ENCODE assay signal across 23 cellular contexts in genomic region chr4:175412744-175413143, GRCh38.
A peak's percentile ranks its signal among the peaks of the same experiment; 100 is the strongest.
DNase-seq lines count a peak whose midpoint lies in the region; ATAC-seq, FAIRE-seq and TF ChIP-seq lines count a peak whose summit lies in the region.
"Had no signal": no experiment of that assay in that cellular context is flagged by ENCODE, and none has a peak within 500 bp of the region (broad histone marks: within the 10 kb centered on the region; RNA-seq: fewer than 3 reads in every experiment).

No MANE protein-coding gene starts in this region.

- H3K9me3 ChIP-seq in adipocyte (ENCODE audit: control insufficient read depth, low read length) (peaks cover 32% of the 10 kb centered on the region), Caco-2 (no peaks in the 10 kb centered on the region)
- H3K9me3 ChIP-seq: SJCRH30, thyroid gland had no signal

- ATAC-seq in GM18907 (IDR thresholded peaks at IDR 0.05; ENCODE audit: unreplicated experiment), result no peak
- no peak for ATAC-seq in HG02981 (IDR thresholded peaks at IDR 0.05; ENCODE audit: unreplicated experiment)
- ATAC-seq: A549; activated T-cell treated with anti-CD3 and anti-CD28 coated beads, Interleukin-2, amount 50 U/mL, for 72 hours; natural killer cell had no signal

- no TSS peak for BruUV-seq in Caco-2 (replicated peaks; lab: Mats Ljungman, UMichigan)

- H3K79me2 ChIP-seq in ACC112 (ENCODE audit: control insufficient read depth, insufficient read depth, low read length, unreplicated experiment), result no peaks in the 10 kb centered on the region

- CTCF ChIA-PET in Caco-2 (lab: Charles Lee), result no interaction called here

- intact Hi-C loops in Caco-2 (cut with micrococcal nuclease; ENCODE audit: unreplicated experiment), result no loop called here

- H3K27me3 ChIP-seq in ACC112 (ENCODE audit: insufficient read depth, low read length), result no peaks in the 10 kb centered on the region
- H3K27me3 ChIP-seq in adipocyte (replicated peaks; ENCODE audit: control insufficient read depth, insufficient read depth, low read length), result no peaks in the 10 kb centered on the region
- no peaks in the 10 kb centered on the region for H3K27me3 ChIP-seq in Caco-2 (replicated peaks; ENCODE audit: control insufficient read depth, insufficient read depth, low read length)
- H3K27me3 ChIP-seq: dorsolateral prefrontal cortex, SJCRH30, thyroid gland had no signal

- H3K4me1 Mint-ChIP-seq in Caco-2 (ENCODE audit: low read depth, unreplicated experiment), result no peaks in the 10 kb centered on the region
- H3K4me1 Mint-ChIP-seq: IgD-negative memory B cell, natural killer cell had no signal

- H3K4me3 ChIP-seq in ACC112 (ENCODE audit: low read depth, low read length), result no peak overlapping the region
- H3K4me3 ChIP-seq in adipocyte (ENCODE audit: low read length), result no peak overlapping the region
- no peak overlapping the region for H3K4me3 ChIP-seq in fibroblast of the aortic adventitia (ENCODE audit: low read depth, low read length)
- H3K4me3 ChIP-seq in Caco-2 (ENCODE audit: low read depth, low read length), result no peak overlapping the region
- H3K4me3 ChIP-seq: A549, dorsolateral prefrontal cortex, lung, SJCRH30, thyroid gland had no signal

- H3K36me3 ChIP-seq in ACC112 (ENCODE audit: insufficient read depth, low read length) (no peaks in the 10 kb centered on the region), adipocyte (ENCODE audit: control insufficient read depth, insufficient read depth, low read length, severe bottlenecking) (no peaks in the 10 kb centered on the region), Caco-2 (ENCODE audit: control insufficient read depth, insufficient read depth, low read length) (no peaks in the 10 kb centered on the region)
- H3K36me3 ChIP-seq: SJCRH30, thyroid gland had no signal

- no peak for TF ChIP-seq CTCF in fibroblast of the aortic adventitia (IDR thresholded peaks at IDR 0.05; ENCODE audit: insufficient read depth, low read length)
- no peak for TF ChIP-seq CTCF in Caco-2 (IDR thresholded peaks at IDR 0.05; ENCODE audit: insufficient read depth in 1 of 2, low read depth in 1 of 2, low read length in 1 of 2, severe bottlenecking in 1 of 2, unreplicated experiment in 1 of 2)

- peak overlapping the region; percentile 77 for H3K27ac ChIP-seq in ACC112 (ENCODE audit: low read depth, low read length)
- H3K27ac ChIP-seq: SJCRH30, thyroid gland had no signal

- no peaks in the 10 kb centered on the region for H3K27me3 Mint-ChIP-seq in Caco-2 (ENCODE audit: insufficient read depth, unreplicated experiment)
- H3K27me3 Mint-ChIP-seq: activated CD4-positive, alpha-beta memory T cell treated with anti-CD3 and anti-CD28 coated beads for 36 hours; IgD-negative memory B cell had no signal

- H3K9ac ChIP-seq in adipocyte (ENCODE audit: low read length), result no peak overlapping the region

- TF ChIP-seq POLR2A in H54 (IDR thresholded peaks at IDR 0.05; ENCODE audit: low read depth, low read length), result no peak

- H3K4me3 Mint-ChIP-seq in Caco-2 (ENCODE audit: unreplicated experiment), result no peak overlapping the region
- H3K4me3 Mint-ChIP-seq: activated CD4-positive, alpha-beta memory T cell treated with anti-CD3 and anti-CD28 coated beads for 36 hours; activated T-cell treated with anti-CD3 and anti-CD28 coated beads, Interleukin-2, amount 50 U/mL, for 72 hours; IgD-negative memory B cell; natural killer cell had no signal

- H3K36me3 Mint-ChIP-seq in Caco-2 (ENCODE audit: insufficient read depth, unreplicated experiment), result no peaks in the 10 kb centered on the region
- H3K36me3 Mint-ChIP-seq: activated CD4-positive, alpha-beta memory T cell treated with anti-CD3 and anti-CD28 coated beads for 36 hours; natural killer cell had no signal

- POLR2A ChIA-PET in Caco-2 (lab: Charles Lee), result no interaction called here

- H2AFZ ChIP-seq in ACC112 (ENCODE audit: low read length, unreplicated experiment), result peak overlapping the region; percentile 10

- DNase-seq in H54 (ENCODE audit: insufficient read length, low spot score), result no peak
- peak; percentile 27 for DNase-seq in adipocyte (ENCODE audit: low read depth)
- peak; percentile 79 for DNase-seq in fibroblast of the aortic adventitia (ENCODE audit: low read depth)
- DNase-seq in SKM-1 treated with dmso at 0.1 percent for 144 hours (lab: John Stamatoyannopoulos, UW; ENCODE audit: unreplicated experiment), result no peak
- no peak for DNase-seq in Caco-2
- DNase-seq: activated CD4-positive, alpha-beta memory T cell treated with anti-CD3 and anti-CD28 coated beads for 36 hours; activated T-cell treated with anti-CD3 and anti-CD28 coated beads, Interleukin-2, amount 50 U/mL, for 72 hours; foreskin melanocyte; natural killer cell; NCI-H1092; retina; SJCRH30; stimulated activated CD8-positive, alpha-beta memory T cell treated with anti-CD3 and anti-CD28 coated beads, Interleukin-4, amount 100 ng/mL, for 48 hours; thyroid gland had no signal

- H3K9me3 Mint-ChIP-seq in Caco-2 (ENCODE audit: unreplicated experiment), result peaks cover 22% of the 10 kb centered on the region

- H3K27ac Mint-ChIP-seq in Caco-2 (ENCODE audit: unreplicated experiment), result no peak overlapping the region
- H3K27ac Mint-ChIP-seq: activated CD4-positive, alpha-beta memory T cell treated with anti-CD3 and anti-CD28 coated beads for 36 hours; activated T-cell treated with anti-CD3 and anti-CD28 coated beads, Interleukin-2, amount 50 U/mL, for 72 hours; IgD-negative memory B cell; natural killer cell had no signal

- FAIRE-seq in H54 (lab: Jason Lieb, UNC), result peak; percentile 36
- FAIRE-seq: A549, H1, TTC549 had no signal

- H3K4me1 ChIP-seq in ACC112 (ENCODE audit: control insufficient read depth, insufficient read depth, low read length, unreplicated experiment) (peaks cover 12% of the 10 kb centered on the region), adipocyte (ENCODE audit: control insufficient read depth, insufficient read depth, low read length) (peaks cover 11% of the 10 kb centered on the region), Caco-2 (no peaks in the 10 kb centered on the region)
- H3K4me1 ChIP-seq: A549, SJCRH30, thyroid gland had no signal

Comparison
In these comparisons a context has a peak if more than half of its experiments do, and no peak if none do; other contexts are left out.
1. DNase-seq: peak in adipocyte (single experiment) and fibroblast of the aortic adventitia (single experiment); none in H54 (single experiment), SKM-1 treated with dmso at 0.1 percent for 144 hours (single experiment) and Caco-2 (0 of 2).